Comparison of ENCODE assay signal across 7 cellular contexts in the genomic region with DNA sequence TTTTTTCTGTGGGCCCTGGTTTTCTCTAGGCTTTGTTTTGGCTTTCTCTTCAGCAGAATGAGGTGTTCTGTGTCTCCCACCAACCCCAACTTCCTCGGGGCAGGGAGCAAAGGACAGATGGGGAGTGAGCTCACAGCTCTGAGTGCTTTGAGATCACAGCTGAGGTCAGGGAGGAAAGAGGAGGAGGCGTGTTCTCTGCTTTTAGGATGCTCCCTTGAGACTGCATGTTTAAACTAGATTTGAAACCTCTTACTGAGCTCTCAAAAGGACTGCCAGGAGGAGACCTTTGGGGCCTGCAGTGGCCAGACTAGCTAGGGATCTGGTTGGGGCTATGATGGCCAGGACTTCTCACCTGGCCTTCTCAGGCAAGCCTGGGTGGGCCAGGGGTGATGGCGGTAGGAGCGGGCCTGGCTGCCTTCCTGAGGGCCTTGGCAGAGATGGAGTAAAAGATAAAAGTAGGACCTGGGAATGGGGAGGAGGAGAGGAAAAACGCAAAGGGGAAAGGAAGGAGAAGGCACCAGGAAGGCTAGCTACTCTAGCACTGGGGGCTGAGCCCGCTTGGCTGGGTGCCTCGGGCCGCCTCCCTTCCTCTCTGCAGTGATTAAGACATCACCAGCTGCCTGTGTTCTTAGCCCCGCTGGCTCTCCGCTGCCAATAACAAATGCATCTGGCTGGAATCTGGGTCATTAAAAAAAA.
A peak's percentile ranks its signal among the peaks of the same experiment; 100 is the strongest.
DNase-seq lines count a peak whose midpoint lies in the region; ATAC-seq and TF ChIP-seq lines count a peak whose summit lies in the region.

No MANE protein-coding gene starts in this region.

- TF ChIP-seq CTCF in kidney epithelial cell (IDR thresholded peaks at IDR 0.05; ENCODE audit: insufficient read depth, low read length, poor library complexity, severe bottlenecking) = no peak
- no peak for TF ChIP-seq CTCF in MM.1S (IDR thresholded peaks at IDR 0.05; ENCODE audit: low read length)

- H3K4me2 ChIP-seq in MM.1S (ENCODE audit: low read depth, low read length) = no peak overlapping the region

- no peaks in the 10 kb centered on the region for H3K9me3 ChIP-seq in MM.1S (replicated peaks; ENCODE audit: insufficient read depth, low read length)

- H3K79me2 ChIP-seq in MM.1S (ENCODE audit: low read length) = no peaks in the 10 kb centered on the region

- no peak overlapping the region for H3K9ac ChIP-seq in MM.1S (ENCODE audit: low read length)

- no peak for ATAC-seq in HG02852 (IDR thresholded peaks at IDR 0.05; ENCODE audit: unreplicated experiment)

- WGBS in urinary bladder = 32% methylated on average over 10 of the region's 10 CpGs

- H4K20me1 ChIP-seq in MM.1S (ENCODE audit: insufficient read depth, low read length) = no peaks in the 10 kb centered on the region

- no peaks in the 10 kb centered on the region for H3K9me2 ChIP-seq in MM.1S (replicated peaks; ENCODE audit: insufficient read depth, low read length)

- peak overlapping the region; percentile 73 for H3K27ac ChIP-seq in urinary bladder (ENCODE audit: low read depth)
- H3K27ac ChIP-seq in MM.1S (ENCODE audit: low read length) = no peak overlapping the region

- H3K4me3 ChIP-seq in kidney epithelial cell (ENCODE audit: low read depth, low read length) (no peak overlapping the region), urinary bladder (ENCODE audit: low read depth, low read length) (no peak overlapping the region), MM.1S (ENCODE audit: low read length) (no peak overlapping the region)

- no peaks in the 10 kb centered on the region for H3F3A ChIP-seq in MM.1S (ENCODE audit: insufficient read depth, low read length)

- H2AFZ ChIP-seq in MM.1S (ENCODE audit: low read length) = no peak overlapping the region

- no peaks in the 10 kb centered on the region for H3K27me3 ChIP-seq in kidney epithelial cell (ENCODE audit: control insufficient read depth, insufficient read depth, low read length)
- H3K27me3 ChIP-seq in MM.1S (replicated peaks; ENCODE audit: insufficient read depth, low read length) = peaks cover 92% of the 10 kb centered on the region

- peak; percentile 15 for DNase-seq in NCI-H128 (lab: John Stamatoyannopoulos, UW; ENCODE audit: unreplicated experiment)
- peak; percentile 61 for DNase-seq in amniotic stem cell (lab: John Stamatoyannopoulos, UW)
- peak; percentile 31 for DNase-seq in kidney epithelial cell (ENCODE audit: low read depth)
- DNase-seq in MM.1S = no peak
- DNase-seq in NK-92 (lab: John Stamatoyannopoulos, UW; ENCODE audit: unreplicated experiment) = no peak

- H3K4me1 ChIP-seq in urinary bladder (ENCODE audit: insufficient read depth) (no peaks in the 10 kb centered on the region), MM.1S (ENCODE audit: low read length) (no peaks in the 10 kb centered on the region)

- H3K36me3 ChIP-seq in kidney epithelial cell (ENCODE audit: control insufficient read depth, insufficient read depth, low read length) = peaks cover 2% of the 10 kb centered on the region
- H3K36me3 ChIP-seq in urinary bladder (ENCODE audit: insufficient read depth) = no peaks in the 10 kb centered on the region
- H3K36me3 ChIP-seq in MM.1S (replicated peaks; ENCODE audit: insufficient read depth, low read length) = no peaks in the 10 kb centered on the region

Comparison
In these comparisons a context has a peak if more than half of its experiments do, and no peak if none do; other contexts are left out.
1. DNase-seq: peak in NCI-H128 (single experiment), amniotic stem cell (single experiment) and kidney epithelial cell (single experiment); none in MM.1S (single experiment) and NK-92 (single experiment).